In the genomic region with DNA sequence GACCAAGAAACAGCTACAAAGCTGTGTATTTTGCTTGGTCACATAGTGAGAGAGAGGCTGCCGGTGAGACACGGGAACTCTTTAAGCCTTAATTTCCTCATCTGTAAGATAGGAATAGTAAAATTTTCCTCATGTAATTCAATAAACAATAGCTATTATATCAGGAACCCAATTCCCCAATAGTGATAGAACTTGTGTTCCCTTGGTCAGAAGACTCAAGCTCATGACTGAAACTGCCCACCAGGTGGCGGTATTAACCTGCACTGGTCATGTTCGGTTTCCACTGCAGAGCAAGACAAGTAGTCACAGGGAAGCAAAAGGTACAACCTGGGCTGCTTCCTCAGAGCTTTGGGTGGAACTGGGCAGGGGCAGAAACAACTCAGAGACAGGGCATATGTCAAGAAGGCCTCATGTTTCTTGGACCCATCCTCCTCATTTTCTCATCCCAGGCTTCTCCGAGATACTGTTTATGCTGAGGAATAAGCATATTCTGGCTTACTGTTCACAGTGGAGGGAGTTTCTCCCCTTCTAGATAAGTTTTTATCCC, we compare ENCODE assay signal across 8 cellular contexts. TPM values are rescaled to one million over a fixed set of nuclear protein-coding genes. Genes with fewer than 3 reads are reported as not detected.
DNase-seq lines count a peak whose midpoint lies in the region; ATAC-seq and TF ChIP-seq lines count a peak whose summit lies in the region.

No MANE protein-coding gene starts in this region.

- no peaks in the 10 kb centered on the region for H3K27me3 Mint-ChIP-seq in activated CD4-positive, alpha-beta T cell treated with anti-CD3 and anti-CD28 coated beads, Interleukin-2, amount 10 ng/mL, durations not matched to agents 24 days and 14 days

- intact Hi-C loops in activated CD4-positive, alpha-beta T cell treated with anti-CD3 and anti-CD28 coated beads, Interleukin-2, amount 10 ng/mL, durations not matched to agents 24 days and 14 days (cut with micrococcal nuclease) = loop anchor here (1.0 to 10.0 kb wide), 4 partner anchors 21 to 1072 kb away; a partner anchor contains a TSS
- intact Hi-C loops in colonic mucosa (cut with DNase I) (loop anchor here (2.0 kb wide), 1 partner anchor 72 kb away; no protein-coding TSS in a partner anchor), right lobe of liver (cut with DNase I) (loop anchor here (5.0 kb wide), 1 partner anchor 71 kb away; a partner anchor contains a TSS)

- WGBS in right lobe of liver (ENCODE audit: insufficient coverage, low coverage, low lambda C conversion rate, missing lambda C conversion rate) = 20% methylated on average over 5 of the region's 5 CpGs

- DNase-seq in DMS 273 (lab: John Stamatoyannopoulos, UW; ENCODE audit: unreplicated experiment) (peak; percentile 93), NCI-H69 (lab: John Stamatoyannopoulos, UW) (peak; percentile 88), colonic mucosa (peak; percentile 93), right lobe of liver (peak; percentile 80 to 87 (median 82))
- DNase-seq in activated CD4-positive, alpha-beta T cell treated with anti-CD3 and anti-CD28 coated beads, Interleukin-2, amount 10 ng/mL, durations not matched to agents 24 days and 14 days = peak; percentile 96
- DNase-seq in stimulated activated CD4-positive, alpha-beta T cell treated with anti-CD3 and anti-CD28 coated beads, TNF-alpha, amount 100 ng/mL, for 48 hours (ENCODE audit: low read depth in 3 of 3) = peak; percentile 78 to 85 (median 82)

- ATAC-seq in HG03460 (IDR thresholded peaks at IDR 0.05; ENCODE audit: unreplicated experiment) = peak; percentile 62
- ATAC-seq in right lobe of liver = peak; percentile 64 to 73 (median 69)
- ATAC-seq in GM18858 (IDR thresholded peaks at IDR 0.05; ENCODE audit: unreplicated experiment) = no peak

- H3K4me1 ChIP-seq in colonic mucosa = no peaks in the 10 kb centered on the region
- peaks cover 0 to 24% (median 5%) of the 10 kb centered on the region in 4 donors for H3K4me1 ChIP-seq in right lobe of liver

- no peak for TF ChIP-seq POLR2A in right lobe of liver (IDR thresholded peaks at IDR 0.05)

- H3K27ac Mint-ChIP-seq in activated CD4-positive, alpha-beta T cell treated with anti-CD3 and anti-CD28 coated beads, Interleukin-2, amount 10 ng/mL, durations not matched to agents 24 days and 14 days = no peak overlapping the region

- H3K4me3 ChIP-seq in colonic mucosa (no peak overlapping the region), right lobe of liver (no peak overlapping the region)

- no peaks in the 10 kb centered on the region for H3K9me3 Mint-ChIP-seq in activated CD4-positive, alpha-beta T cell treated with anti-CD3 and anti-CD28 coated beads, Interleukin-2, amount 10 ng/mL, durations not matched to agents 24 days and 14 days

- peak; percentile 95 for TF ChIP-seq CTCF in colonic mucosa (IDR thresholded peaks at IDR 0.05)
- peak; percentile 92 to 94 (median 92) for TF ChIP-seq CTCF in right lobe of liver (IDR thresholded peaks at IDR 0.05)

- peak overlapping the region in 1 of 2 donors; percentile 26 for H3K9ac ChIP-seq in colonic mucosa (ENCODE audit: low read depth in 2 of 2, low read length in 2 of 2)

- H3K9me3 ChIP-seq in colonic mucosa (no peaks in the 10 kb centered on the region), right lobe of liver (no peaks in the 10 kb centered on the region)

- H3K27ac ChIP-seq in colonic mucosa = no peak overlapping the region
- no peak overlapping the region for H3K27ac ChIP-seq in right lobe of liver

- H3K27me3 ChIP-seq in colonic mucosa (peaks cover 6% of the 10 kb centered on the region), right lobe of liver (no peaks in the 10 kb centered on the region)

- no peaks in the 10 kb centered on the region for H3K36me3 Mint-ChIP-seq in activated CD4-positive, alpha-beta T cell treated with anti-CD3 and anti-CD28 coated beads, Interleukin-2, amount 10 ng/mL, durations not matched to agents 24 days and 14 days (ENCODE audit: low read depth)

- H3K4me1 Mint-ChIP-seq in activated CD4-positive, alpha-beta T cell treated with anti-CD3 and anti-CD28 coated beads, Interleukin-2, amount 10 ng/mL, durations not matched to agents 24 days and 14 days = no peaks in the 10 kb centered on the region

- no peak overlapping the region for H3K4me3 Mint-ChIP-seq in activated CD4-positive, alpha-beta T cell treated with anti-CD3 and anti-CD28 coated beads, Interleukin-2, amount 10 ng/mL, durations not matched to agents 24 days and 14 days

- H3K36me3 ChIP-seq in colonic mucosa (no peaks in the 10 kb centered on the region), right lobe of liver (no peaks in the 10 kb centered on the region)

RNA-seq across cellular contexts. Expression of a gene that starts 4.2 kb away (rescaled TPM):
- 2.4 and 2.7 TPM in 2 replicates for total RNA-seq in activated CD4-positive, alpha-beta T cell treated with anti-CD3 and anti-CD28 coated beads, Interleukin-2, amount 10 ng/mL, durations not matched to agents 24 days and 14 days
- total RNA-seq in colonic mucosa = 1 to 10 TPM; 4.1 to 6.7 TPM
- total RNA-seq in right lobe of liver = 10 to 100 TPM in 5 of 6 experiments, 1 to 10 TPM in 1; 7.8 to 64.6 (median 54.2) TPM

RNA-seq across cellular contexts. Expression of a gene that starts 23.4 kb away (rescaled TPM):
- total RNA-seq in activated CD4-positive, alpha-beta T cell treated with anti-CD3 and anti-CD28 coated beads, Interleukin-2, amount 10 ng/mL, durations not matched to agents 24 days and 14 days = 6.7 and 8.2 TPM in 2 replicates
- total RNA-seq in colonic mucosa = 10 to 100 TPM in 1 of 2 donors, 1 to 10 TPM in 1; 8.8 to 14.5 TPM
- 1 to 10 TPM; 1.7 to 4.0 (median 3.2) TPM for total RNA-seq in right lobe of liver

RNA-seq across cellular contexts. Expression of a gene that starts 29.7 kb away (rescaled TPM):
- total RNA-seq in activated CD4-positive, alpha-beta T cell treated with anti-CD3 and anti-CD28 coated beads, Interleukin-2, amount 10 ng/mL, durations not matched to agents 24 days and 14 days = 59.4 and 63.1 TPM in 2 replicates
- total RNA-seq in colonic mucosa (10 to 100 TPM; 36.6 to 54.1 TPM), right lobe of liver (10 to 100 TPM in 4 of 6 experiments, 1 to 10 TPM in 2; 6.8 to 17.9 (median 12.4) TPM)

RNA-seq across cellular contexts. Expression of a gene that starts 48.1 kb away (rescaled TPM):
- 150 TPM in 2 replicates for total RNA-seq in activated CD4-positive, alpha-beta T cell treated with anti-CD3 and anti-CD28 coated beads, Interleukin-2, amount 10 ng/mL, durations not matched to agents 24 days and 14 days
- total RNA-seq in colonic mucosa = 100 to 1,000 TPM in 1 of 2 donors, 10 to 100 TPM in 1; 99.7 to 137 TPM
- 10 to 100 TPM; 51.2 to 93.5 (median 59.1) TPM for total RNA-seq in right lobe of liver

RNA-seq across cellular contexts. Expression of a gene that starts 55.4 kb away (rescaled TPM):
- total RNA-seq in activated CD4-positive, alpha-beta T cell treated with anti-CD3 and anti-CD28 coated beads, Interleukin-2, amount 10 ng/mL, durations not matched to agents 24 days and 14 days = not detected in 2 replicates
- not detected for total RNA-seq in colonic mucosa
- not detected for total RNA-seq in right lobe of liver
